ENCODE assay signal across 8 cellular contexts in the genomic region with DNA sequence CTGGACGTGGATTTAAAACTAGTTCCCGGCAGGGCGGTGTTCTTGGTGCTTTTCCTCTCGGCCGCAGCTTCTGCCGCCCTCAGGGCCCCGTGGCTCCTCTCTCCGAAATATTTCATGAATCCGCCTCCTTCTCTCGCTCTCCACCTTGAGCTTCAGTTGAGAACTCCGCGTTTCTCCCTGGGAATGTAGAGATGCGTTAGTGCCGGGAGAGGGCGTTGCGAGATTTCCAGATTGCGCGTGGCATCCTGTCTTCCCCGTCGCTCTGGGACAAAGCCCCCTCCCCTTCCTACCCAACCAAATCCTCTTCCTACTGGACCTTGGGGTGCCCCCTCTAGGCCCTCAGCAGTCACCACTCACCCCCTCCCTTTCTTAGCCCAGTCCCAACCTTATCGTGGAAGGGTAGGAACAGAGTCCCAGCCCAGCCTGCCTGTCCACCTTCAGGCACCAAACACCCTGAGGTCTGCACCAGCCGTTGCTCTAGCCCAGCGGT.
DNase-seq lines count a peak whose midpoint lies in the region; ATAC-seq and TF ChIP-seq lines count a peak whose summit lies in the region.

No MANE protein-coding gene starts in this region.

- peaks cover 8% of the 10 kb centered on the region; the same call in 1 of the 2 replicates for H3K9me3 ChIP-seq in SU-DHL-6 (ENCODE audit: insufficient read depth, low read length)
- peaks cover 4% of the 10 kb centered on the region for H3K9me3 ChIP-seq in iPS-15b (ENCODE audit: control insufficient read depth, insufficient read depth, low read length)

- H3K27ac ChIP-seq in SU-DHL-6 (ENCODE audit: low read depth, low read length): no peak overlapping the region

- no peaks in the 10 kb centered on the region for H3F3A ChIP-seq in SU-DHL-6 (ENCODE audit: insufficient read depth)

- no peak overlapping the region for H2AFZ ChIP-seq in SU-DHL-6 (ENCODE audit: low read depth, low read length, severe bottlenecking)

- no peaks in the 10 kb centered on the region for H3K9me2 ChIP-seq in SU-DHL-6 (replicated peaks; ENCODE audit: insufficient read depth, low read length)

- no peak overlapping the region for H3K4me3 ChIP-seq in SU-DHL-6 (ENCODE audit: insufficient read depth, low read length, poor library complexity, severe bottlenecking)
- H3K4me3 ChIP-seq in iPS-15b (ENCODE audit: low read depth, low read length): peak overlapping the region; percentile 26

- H3K4me2 ChIP-seq in SU-DHL-6 (ENCODE audit: low read depth, low read length, poor library complexity, severe bottlenecking): no peak overlapping the region

- DNase-seq in Ammon's horn (ENCODE audit: low spot score) (peak; percentile 58), cerebellar nuclear complex (lab: John Stamatoyannopoulos, UW) (no peak)
- no peak for DNase-seq in stimulated activated CD4-positive, alpha-beta T cell treated with anti-CD3 and anti-CD28 coated beads, Interleukin-1b, Interleukin-23, amount 100 ng/mL, for 48 hours

- H3K9ac ChIP-seq in SU-DHL-6 (ENCODE audit: low read length): no peak overlapping the region
- no peak overlapping the region for H3K9ac ChIP-seq in iPS-15b (ENCODE audit: low read depth, low read length)

- H3K36me3 ChIP-seq in SU-DHL-6 (ENCODE audit: low read length): no peaks in the 10 kb centered on the region; the same call in 1 of the 2 replicates
- H3K36me3 ChIP-seq in iPS-15b (ENCODE audit: control insufficient read depth, insufficient read depth, low read length): no peaks in the 10 kb centered on the region

- peak; percentile 75 for TF ChIP-seq CTCF in GM12872 (IDR thresholded peaks at IDR 0.05; ENCODE audit: insufficient read depth, low read depth, low read length)
- TF ChIP-seq CTCF in SU-DHL-6 (IDR thresholded peaks at IDR 0.05; ENCODE audit: insufficient read depth, low read length, poor library complexity, severe bottlenecking): peak; percentile 33

- H3K79me2 ChIP-seq in SU-DHL-6 (ENCODE audit: insufficient read depth, low read length): no peaks in the 10 kb centered on the region

- ATAC-seq in HG02642 (IDR thresholded peaks at IDR 0.05; ENCODE audit: poor library complexity, unreplicated experiment) (no peak), HG03095 (IDR thresholded peaks at IDR 0.05; ENCODE audit: unreplicated experiment) (no peak)

- no peaks in the 10 kb centered on the region for H4K20me1 ChIP-seq in SU-DHL-6 (ENCODE audit: low read depth, low read length)

- H3K27me3 ChIP-seq in SU-DHL-6 (ENCODE audit: low read length) (no peaks in the 10 kb centered on the region), iPS-15b (ENCODE audit: control insufficient read depth, insufficient read depth, low read length) (peaks cover 12% of the 10 kb centered on the region)

- H3K4me1 ChIP-seq in iPS-15b (ENCODE audit: control insufficient read depth, insufficient read depth, low read length): peaks cover 3% of the 10 kb centered on the region
